In genomic region chr7:105278973-105279687, GRCh38 we compare ENCODE assay signal across 10 cellular contexts.
DNase-seq lines count a peak whose midpoint lies in the region; ATAC-seq lines count a peak whose summit lies in the region.
"Had no signal": no experiment of that assay in that cellular context is flagged by ENCODE, and none has a peak within 500 bp of the region (broad histone marks: within the 10 kb centered on the region; RNA-seq: fewer than 3 reads in every experiment).

No MANE protein-coding gene starts in this region.

- peaks cover 37% of the 10 kb centered on the region for H3K4me1 Mint-ChIP-seq in stimulated activated memory B cell treated with anti-CD40 and anti-IgM and Interleukin-4, amounts not matched to agents 10 μg/mL and 1 μg/mL and 100 μg/mL, for 72 hours

- ATAC-seq in GM19452 (IDR thresholded peaks at IDR 0.05; ENCODE audit: unreplicated experiment) (peak; percentile 68), HG02884 (IDR thresholded peaks at IDR 0.05; ENCODE audit: unreplicated experiment) (peak; percentile 33)
- no peak for ATAC-seq in stimulated activated memory B cell treated with anti-CD40 and anti-IgM and Interleukin-4, amounts not matched to agents 10 μg/mL and 1 μg/mL and 100 μg/mL, for 72 hours
- ATAC-seq in activated CD4-positive, CD25-positive, alpha-beta regulatory T cell treated with anti-CD3 and anti-CD28 coated beads, Interleukin-2, amount 50 U/mL, for 24 hours = no peak
- ATAC-seq: natural killer cell treated with Interleukin-12 subunit alpha and Interleukin-12 subunit beta and Interleukin-15 and Interleukin-18, amount 100 ng/mL, for 72 hours had no signal

- 0 out of 2 replicates have a peak overlapping the region, but pooled peaks have one; percentile 2 for H3K27ac ChIP-seq in SK-N-MC
- H3K27ac ChIP-seq: SJCRH30 had no signal

- H3K27me3 Mint-ChIP-seq in stimulated activated memory B cell treated with anti-CD40 and anti-IgM and Interleukin-4, amounts not matched to agents 10 μg/mL and 1 μg/mL and 100 μg/mL, for 72 hours = no peaks in the 10 kb centered on the region
- H3K27me3 Mint-ChIP-seq: natural killer cell treated with Interleukin-12 subunit alpha and Interleukin-12 subunit beta and Interleukin-15 and Interleukin-18, amount 100 ng/mL, for 72 hours had no signal

- peak overlapping the region; percentile 46 for H3K27ac Mint-ChIP-seq in stimulated activated memory B cell treated with anti-CD40 and anti-IgM and Interleukin-4, amounts not matched to agents 10 μg/mL and 1 μg/mL and 100 μg/mL, for 72 hours
- H3K27ac Mint-ChIP-seq: natural killer cell treated with Interleukin-12 subunit alpha and Interleukin-12 subunit beta and Interleukin-15 and Interleukin-18, amount 100 ng/mL, for 72 hours had no signal

- no peaks in the 10 kb centered on the region for H3K36me3 ChIP-seq in SK-N-MC (ENCODE audit: insufficient read depth, low read length)
- H3K36me3 ChIP-seq: SJCRH30 had no signal

- H3K9ac ChIP-seq in SK-N-MC (ENCODE audit: insufficient read length) = no peak overlapping the region

- H3K9me3 Mint-ChIP-seq in stimulated activated memory B cell treated with anti-CD40 and anti-IgM and Interleukin-4, amounts not matched to agents 10 μg/mL and 1 μg/mL and 100 μg/mL, for 72 hours = no peaks in the 10 kb centered on the region
- H3K9me3 Mint-ChIP-seq: natural killer cell treated with Interleukin-12 subunit alpha and Interleukin-12 subunit beta and Interleukin-15 and Interleukin-18, amount 100 ng/mL, for 72 hours had no signal

- H3K9me3 ChIP-seq in SK-N-MC (ENCODE audit: low read depth, low read length) = no peaks in the 10 kb centered on the region
- H3K9me3 ChIP-seq: SJCRH30 had no signal

- H3K4me3 Mint-ChIP-seq in stimulated activated memory B cell treated with anti-CD40 and anti-IgM and Interleukin-4, amounts not matched to agents 10 μg/mL and 1 μg/mL and 100 μg/mL, for 72 hours = no peak overlapping the region
- H3K4me3 Mint-ChIP-seq: natural killer cell treated with Interleukin-12 subunit alpha and Interleukin-12 subunit beta and Interleukin-15 and Interleukin-18, amount 100 ng/mL, for 72 hours had no signal

- DNase-seq in SK-N-MC (ENCODE audit: low read depth, low spot score) = no peak
- no peak for DNase-seq in SKM-1 (lab: John Stamatoyannopoulos, UW; ENCODE audit: unreplicated experiment)
- no peak for DNase-seq in HPDE6-E6E7 (ENCODE audit: extremely low spot score)
- DNase-seq: NCI-H1694 treated with DMSO at 0.1 percent for 48 hours had no signal

- H3K36me3 Mint-ChIP-seq in stimulated activated memory B cell treated with anti-CD40 and anti-IgM and Interleukin-4, amounts not matched to agents 10 μg/mL and 1 μg/mL and 100 μg/mL, for 72 hours = peaks cover 11% of the 10 kb centered on the region
- H3K36me3 Mint-ChIP-seq: natural killer cell treated with Interleukin-12 subunit alpha and Interleukin-12 subunit beta and Interleukin-15 and Interleukin-18, amount 100 ng/mL, for 72 hours had no signal

- H3K4me3 ChIP-seq in SK-N-MC = no peak overlapping the region
- H3K4me3 ChIP-seq: SJCRH30 had no signal

Comparison
In these comparisons a context has a peak if more than half of its experiments do, and no peak if none do; other contexts are left out.
1. ATAC-seq: peak in GM19452 (single experiment) and HG02884 (single experiment); none in stimulated activated memory B cell treated with anti-CD40 and anti-IgM and Interleukin-4, amounts not matched to agents 10 μg/mL and 1 μg/mL and 100 μg/mL, for 72 hours (single experiment) and activated CD4-positive, CD25-positive, alpha-beta regulatory T cell treated with anti-CD3 and anti-CD28 coated beads, Interleukin-2, amount 50 U/mL, for 24 hours (0 of 2).